ENCODE assay signal across 10 cellular contexts in genomic region chr12:59113831-59114273, GRCh38.
DNase-seq lines count a peak whose midpoint lies in the region; ATAC-seq, FAIRE-seq and TF ChIP-seq lines count a peak whose summit lies in the region.
"Had no signal": no experiment of that assay in that cellular context is flagged by ENCODE, and none has a peak within 500 bp of the region (broad histone marks: within the 10 kb centered on the region; RNA-seq: fewer than 3 reads in every experiment).

No MANE protein-coding gene starts in this region.

- no peak overlapping the region for H3K9ac ChIP-seq in H9 (ENCODE audit: extremely low read depth, insufficient read length, low read length)
- H3K9ac ChIP-seq in GM12878 (ENCODE audit: control insufficient read depth, insufficient read depth, low read length): no peak overlapping the region

- no peak overlapping the region for H3K56ac ChIP-seq in H9 (ENCODE audit: insufficient read length, low read depth, low read length)

- no peak overlapping the region for H2AK5ac ChIP-seq in H9 (ENCODE audit: insufficient read length, low read length)

- RAD21 ChIA-PET in GM12878 (lab: Charles Lee; ENCODE audit: unreplicated experiment): interaction anchor here (1.5 kb wide), 1 partner anchor 36 kb away, joined by 6 read pairs; no protein-coding TSS in a partner anchor

- CTCF ChIA-PET in OCI-LY7 (lab: Charles Lee; ENCODE audit: unreplicated experiment): interaction anchor here (0.8 kb wide), 1 partner anchor 51 kb away, joined by 3 read pairs; no protein-coding TSS in a partner anchor
- CTCF ChIA-PET in GM12878 (lab: Yijun Ruan, JAX): interaction anchor here (0.9 to 5.2 kb wide), 13 partner anchors 14 to 722 kb away, joined by 3 to 49 read pairs (median 5); no protein-coding TSS in a partner anchor

- H3K79me2 ChIP-seq in H9 (ENCODE audit: insufficient read depth, low read length) (no peaks in the 10 kb centered on the region), OCI-LY7 (ENCODE audit: insufficient read depth, low read depth, low read length) (no peaks in the 10 kb centered on the region), GM12878 (ENCODE audit: control insufficient read depth, insufficient read depth, low read length) (no peaks in the 10 kb centered on the region)

- H3K9me3 ChIP-seq in H9 (ENCODE audit: control insufficient read depth, low read depth, low read length) (no peaks in the 10 kb centered on the region), OCI-LY7 (ENCODE audit: low read length) (no peaks in the 10 kb centered on the region), GM12878 (replicated peaks; ENCODE audit: control insufficient read depth, insufficient read depth, low read length) (no peaks in the 10 kb centered on the region)

- H3K18ac ChIP-seq in H9 (ENCODE audit: insufficient read length, low read depth, low read length): no peak overlapping the region

- TF ChIP-seq RAD21 in GM12878 (IDR thresholded peaks at IDR 0.05; ENCODE audit: insufficient read depth, low read depth, low read length): peak; percentile 91

- no peak overlapping the region for H2BK120ac ChIP-seq in H9 (ENCODE audit: low read depth, low read length, poor library complexity, severe bottlenecking)

- H3K4me3 Mint-ChIP-seq in H9: no peak overlapping the region
- H3K4me3 Mint-ChIP-seq: CD4-positive, alpha-beta T cell; memory B cell had no signal

- H3K23ac ChIP-seq in H9 (ENCODE audit: insufficient read length, low read depth, low read length): no peak overlapping the region

- no peaks in the 10 kb centered on the region for H3K27me3 Mint-ChIP-seq in H9 (ENCODE audit: low read depth)
- H3K27me3 Mint-ChIP-seq: CD4-positive, alpha-beta T cell; memory B cell had no signal

- H3K9me2 ChIP-seq in OCI-LY7 (ENCODE audit: insufficient read depth, low read length): no peaks in the 10 kb centered on the region

- H3K23me2 ChIP-seq in H9 (ENCODE audit: insufficient read length, low read depth, low read length, poor library complexity, severe bottlenecking): no peaks in the 10 kb centered on the region

- H3K4me1 ChIP-seq in H9 (ENCODE audit: insufficient read depth, low read length) (no peaks in the 10 kb centered on the region; the same call in 1 of the 2 replicates), OCI-LY7 (ENCODE audit: insufficient read depth, low read length, poor library complexity, severe bottlenecking) (no peaks in the 10 kb centered on the region), GM12878 (ENCODE audit: control insufficient read depth, insufficient read depth, low read length) (no peaks in the 10 kb centered on the region)

- no peak overlapping the region for H2BK12ac ChIP-seq in H9 (ENCODE audit: insufficient read length, low read depth, low read length)

- H2AFZ ChIP-seq in H9 (ENCODE audit: low read length) (no peak overlapping the region), OCI-LY7 (ENCODE audit: low read length) (0 out of 2 replicates have a peak overlapping the region, but pooled peaks have one; percentile 76), GM12878 (ENCODE audit: control insufficient read depth, low read depth, low read length) (peak overlapping the region; percentile 31)

- ATAC-seq in GM12878: peak; percentile 92

- TF ChIP-seq EP300 in GM12878 (IDR thresholded peaks at IDR 0.05; ENCODE audit: borderline replicate concordance in 1 of 2, control insufficient read depth in 1 of 2, low read depth in 2 of 2, low read length in 2 of 2): no peak

- no peak overlapping the region for H3T11ph ChIP-seq in H9 (ENCODE audit: low read length)

- H3K27me3 ChIP-seq in H9 (ENCODE audit: insufficient read depth, low read length): no peaks in the 10 kb centered on the region
- H3K27me3 ChIP-seq in GM12878 (replicated peaks in 1 of 2; ENCODE audit: control insufficient read depth in 2 of 2, insufficient read depth in 2 of 2, low read length in 1 of 2): no peaks in the 10 kb centered on the region

- H3K79me1 ChIP-seq in H9 (ENCODE audit: insufficient read depth, low read depth, low read length, poor library complexity, severe bottlenecking): no peaks in the 10 kb centered on the region

- POLR2A ChIA-PET in OCI-LY7 (lab: Charles Lee): no interaction called here
- POLR2A ChIA-PET in GM12878 (lab: Charles Lee): no interaction called here

- no peak for TF ChIP-seq POLR2A in GM12878 (IDR thresholded peaks at IDR 0.05; ENCODE audit: low read depth, low read length)

- no peak overlapping the region for H2BK15ac ChIP-seq in H9 (ENCODE audit: low read depth, low read length)

- no peak overlapping the region for H2BK20ac ChIP-seq in H9 (ENCODE audit: low read depth, low read length, poor library complexity, severe bottlenecking)

- no peak overlapping the region for H4K91ac ChIP-seq in H9 (ENCODE audit: insufficient read length, low read depth, low read length)

- H3K36me3 ChIP-seq in OCI-LY7 (ENCODE audit: insufficient read depth, low read length): no peaks in the 10 kb centered on the region
- no peaks in the 10 kb centered on the region for H3K36me3 ChIP-seq in GM12878 (ENCODE audit: control insufficient read depth in 2 of 2, insufficient read depth in 2 of 2, low read length in 1 of 2)

- H3K9me3 Mint-ChIP-seq in H9: no peaks in the 10 kb centered on the region
- H3K9me3 Mint-ChIP-seq: CD4-positive, alpha-beta T cell had no signal

- no peaks in the 10 kb centered on the region; a peak in 1 of 7 replicates for H3K36me3 Mint-ChIP-seq in H9 (ENCODE audit: insufficient read depth in 1 of 3, low read depth in 3 of 3)
- H3K36me3 Mint-ChIP-seq: memory B cell had no signal

- DNase-seq in activated CD8-positive, alpha-beta memory T cell treated with anti-CD3 and anti-CD28 coated beads for 48 hours (ENCODE audit: low read depth in 2 of 3, low spot score in 2 of 3): peak in 2 of 3 experiments; percentile 3 to 27
- DNase-seq in activated CD8-positive, alpha-beta memory T cell treated with anti-CD3 and anti-CD28 coated beads for 24 hours: no peak
- peak; percentile 88 for DNase-seq in H9
- DNase-seq in Kasumi-1 (lab: John Stamatoyannopoulos, UW): peak; percentile 79 to 81
- DNase-seq in OCI-LY7 (ENCODE audit: low spot score): peak; percentile 69
- DNase-seq in GM12878 (ENCODE audit: low read depth, low spot score): peak; percentile 9
- peak; percentile 73 for DNase-seq in iPS-NIHi11 (ENCODE audit: low spot score)
- peak; percentile 30 for DNase-seq in stimulated activated CD4-positive, alpha-beta T cell treated with anti-CD3 and anti-CD28 coated beads, Interleukin-15, amount 100 ng/mL, for 48 hours (ENCODE audit: low read depth in 2 of 2)

- no peak overlapping the region for H2BK5ac ChIP-seq in H9 (ENCODE audit: insufficient read length, low read length)

- no peak overlapping the region for H3K27ac ChIP-seq in H9 (ENCODE audit: insufficient read length, low read depth, low read length)
- no peak overlapping the region for H3K27ac ChIP-seq in OCI-LY7 (ENCODE audit: low read depth, low read length, poor library complexity, severe bottlenecking)
- no peak overlapping the region for H3K27ac ChIP-seq in GM12878 (ENCODE audit: control insufficient read depth, insufficient read depth)

- intact Hi-C loops in OCI-LY7 (cut with micrococcal nuclease; ENCODE audit: unreplicated experiment): loop anchor here (2.0 kb wide), 1 partner anchor 37 kb away; no protein-coding TSS in a partner anchor
- intact Hi-C loops in GM12878 (cut with micrococcal nuclease; ENCODE audit: unreplicated experiment): loop anchor here (1.0 kb wide), 1 partner anchor 36 kb away; no protein-coding TSS in a partner anchor

- TF ChIP-seq CTCF in H9 (conservative IDR thresholded peaks at IDR 0.05) (peak; percentile 96), OCI-LY7 (conservative IDR thresholded peaks at IDR 0.05; ENCODE audit: low read length) (peak; percentile 90), GM12878 (IDR thresholded peaks at IDR 0.05 in 2 of 3, conservative IDR thresholded peaks at IDR 0.05 in 1 of 3; ENCODE audit: control insufficient read depth in 2 of 3, extremely low read depth in 1 of 3, insufficient read depth in 1 of 3, low read depth in 3 of 3, low read length in 3 of 3) (peak; percentile 87 to 91 (median 88); a peak in 5 of 6 replicates)

- H3K14ac ChIP-seq in H9 (ENCODE audit: insufficient read depth, low read length): no peak overlapping the region

- no peak overlapping the region for H3K4ac ChIP-seq in H9 (ENCODE audit: low read depth, low read length)

- H3K4me1 Mint-ChIP-seq in H9: peaks cover 4% of the 10 kb centered on the region in 2 experiments; a peak in 3 of 4 replicates
- H3K4me1 Mint-ChIP-seq: memory B cell had no signal

- in situ Hi-C loops in GM12878 (cut with MboI): no loop called here

- FAIRE-seq in GM12878 (lab: Jason Lieb, UNC): peak; percentile 80

- H3K27ac Mint-ChIP-seq in H9: 0 out of 7 replicates have a peak overlapping the region, but pooled peaks of 2 of the 3 experiments have one; percentile 39 to 68
- H3K27ac Mint-ChIP-seq: CD4-positive, alpha-beta T cell; memory B cell had no signal

- no peak overlapping the region for H4K5ac ChIP-seq in H9 (ENCODE audit: insufficient read length, low read depth, low read length)

- no peak overlapping the region for H4K8ac ChIP-seq in H9 (replicated peaks; ENCODE audit: insufficient read length, low read depth, low read length)

- H4K20me1 ChIP-seq in H9 (ENCODE audit: control insufficient read depth, insufficient read depth, insufficient read length): no peaks in the 10 kb centered on the region
- H4K20me1 ChIP-seq in OCI-LY7 (ENCODE audit: insufficient read depth, low read length): no peaks in the 10 kb centered on the region
- no peaks in the 10 kb centered on the region for H4K20me1 ChIP-seq in GM12878 (ENCODE audit: control insufficient read depth, insufficient read depth)

- BruUV-seq in OCI-LY7 (replicated peaks; lab: Mats Ljungman, UMichigan) (no TSS peak), GM12878 (replicated peaks; lab: Mats Ljungman, UMichigan) (no TSS peak)

- no CpG with 5 or more reads among the region's 6 CpGs for WGBS in H9 (ENCODE audit: extremely low coverage, insufficient read length, low lambda C conversion rate)
- 10% methylated on average over 6 of the region's 6 CpGs for WGBS in GM12878 (ENCODE audit: insufficient coverage, insufficient replicate concordance, low lambda C conversion rate, missing lambda C conversion rate)

- SMC1A ChIA-PET in GM12878 (lab: Charles Lee; ENCODE audit: uncharacterized antibody, unreplicated experiment): interaction anchor here (1.2 to 1.3 kb wide), 2 partner anchors 36 to 40 kb away, joined by 3 read pairs; no protein-coding TSS in a partner anchor

- H3K4me2 ChIP-seq in H9 (ENCODE audit: insufficient read depth, insufficient read length, low read length): no peak overlapping the region
- H3K4me2 ChIP-seq in OCI-LY7 (ENCODE audit: low read length): no peak overlapping the region
- H3K4me2 ChIP-seq in GM12878 (ENCODE audit: control insufficient read depth, insufficient read depth): no peak overlapping the region

- H3K4me3 ChIP-seq in OCI-LY7 (ENCODE audit: low read depth, low read length, poor library complexity, severe bottlenecking) (no peak overlapping the region), GM12878 (no peak overlapping the region)
